Comparison of ENCODE assay signal across 2 cellular contexts in genomic region chr2:177599072-177599688, GRCh38.
TF ChIP-seq lines count a peak whose summit lies in the region.

No MANE protein-coding gene starts in this region.

TF ChIP-seq in A549, 52 proteins besides CTCF, POLR2A, EP300 and RAD21 (continued from another document):
- no peak for TF ChIP-seq ELK1 (IDR thresholded peaks at IDR 0.05; ENCODE audit: low read depth, low read length)
- TF ChIP-seq FOXS1 (CRISPR knock-in tag; IDR thresholded peaks at IDR 0.05), result no peak
- TF ChIP-seq MAX (IDR thresholded peaks at IDR 0.05), result no peak
- no peak for TF ChIP-seq HOXB13 (CRISPR knock-in tag; IDR thresholded peaks at IDR 0.05; ENCODE audit: low read depth)
- TF ChIP-seq CBX2 (IDR thresholded peaks at IDR 0.05; ENCODE audit: borderline replicate concordance, low read depth), result no peak
- TF ChIP-seq PHF8 (IDR thresholded peaks at IDR 0.05; ENCODE audit: borderline replicate concordance, low read depth), result no peak
- TF ChIP-seq ATOH8 (CRISPR knock-in tag; IDR thresholded peaks at IDR 0.05; ENCODE audit: low read depth), result no peak
- no peak for TF ChIP-seq GATA3 (IDR thresholded peaks at IDR 0.05; ENCODE audit: borderline replicate concordance)
- no peak for TF ChIP-seq FOSL2 (IDR thresholded peaks at IDR 0.05)
- TF ChIP-seq FOSL2 (CRISPR knock-in tag; IDR thresholded peaks at IDR 0.05), result no peak
- TF ChIP-seq BCL3 (IDR thresholded peaks at IDR 0.05), result no peak
- no peak for TF ChIP-seq CBX8 (IDR thresholded peaks at IDR 0.05)
- no peak for TF ChIP-seq POLR2AphosphoS2 (conservative IDR thresholded peaks at IDR 0.05; ENCODE audit: low read length)
- TF ChIP-seq RARB (CRISPR knock-in tag; IDR thresholded peaks at IDR 0.05), result no peak

TF ChIP-seq in endothelial cell of umbilical vein, 7 proteins besides CTCF, POLR2A, EP300 and RAD21 (continued from another document):
- TF ChIP-seq POLR2AphosphoS5 (IDR thresholded peaks at IDR 0.05; ENCODE audit: insufficient read depth, low read depth, low read length) (no peak), MAX (IDR thresholded peaks at IDR 0.05; ENCODE audit: insufficient read depth, insufficient read length) (no peak)
